In genomic region chrX:86171366-86171765, GRCh38 we compare ENCODE assay signal across 8 cellular contexts. TPM values are rescaled to one million over a fixed set of nuclear protein-coding genes. Genes with fewer than 3 reads are reported as not detected.
DNase-seq lines count a peak whose midpoint lies in the region; ATAC-seq and TF ChIP-seq lines count a peak whose summit lies in the region.

No MANE protein-coding gene starts in this region.

- no peaks in the 10 kb centered on the region for H4K20me1 ChIP-seq in OCI-LY7 (ENCODE audit: insufficient read depth, low read length)

- BruUV-seq in OCI-LY7 (replicated peaks; lab: Mats Ljungman, UMichigan) = no TSS peak

- H3K79me2 ChIP-seq in OCI-LY7 (ENCODE audit: insufficient read depth, low read depth, low read length) = no peaks in the 10 kb centered on the region

- CTCF ChIA-PET in OCI-LY7 (lab: Charles Lee; ENCODE audit: unreplicated experiment) = no interaction called here

- POLR2A ChIA-PET in OCI-LY7 (lab: Charles Lee) = no interaction called here

- peak; percentile 75 for ATAC-seq in GM21717 (IDR thresholded peaks at IDR 0.05; ENCODE audit: unreplicated experiment)

- H3K9me2 ChIP-seq in OCI-LY7 (ENCODE audit: insufficient read depth, low read length) = no peaks in the 10 kb centered on the region

- peak; percentile 47 for TF ChIP-seq CTCF in OCI-LY7 (conservative IDR thresholded peaks at IDR 0.05; ENCODE audit: low read length)

- no peak overlapping the region for H3K4me2 ChIP-seq in OCI-LY7 (ENCODE audit: low read length)

- H2AFZ ChIP-seq in OCI-LY7 (ENCODE audit: low read length) = no peak overlapping the region

- DNase-seq in DMS53 treated with DMSO at 0.1 percent for 48 hours (lab: John Stamatoyannopoulos, UW; ENCODE audit: unreplicated experiment) (peak; percentile 55), OCI-LY7 (ENCODE audit: low spot score) (peak; percentile 11), islet precursor cell (peak; percentile 67), superior temporal gyrus (ENCODE audit: extremely low spot score) (no peak), NCI-H187 (lab: John Stamatoyannopoulos, UW) (no peak), anterior cingulate cortex (lab: John Stamatoyannopoulos, UW) (no peak)
- no peak for DNase-seq in stimulated activated CD8-positive, alpha-beta memory T cell treated with anti-CD3 and anti-CD28 coated beads, Interleukin-4, amount 100 ng/mL, for 48 hours

- H3K36me3 ChIP-seq in OCI-LY7 (ENCODE audit: insufficient read depth, low read length) = no peaks in the 10 kb centered on the region

- no peak overlapping the region for H3K27ac ChIP-seq in OCI-LY7 (ENCODE audit: low read depth, low read length, poor library complexity, severe bottlenecking)

- intact Hi-C loops in OCI-LY7 (cut with micrococcal nuclease; ENCODE audit: unreplicated experiment) = no loop called here

- no peaks in the 10 kb centered on the region for H3K9me3 ChIP-seq in OCI-LY7 (ENCODE audit: low read length)

- no peaks in the 10 kb centered on the region for H3K4me1 ChIP-seq in OCI-LY7 (ENCODE audit: insufficient read depth, low read length, poor library complexity, severe bottlenecking)

- no peak overlapping the region for H3K4me3 ChIP-seq in OCI-LY7 (ENCODE audit: low read depth, low read length, poor library complexity, severe bottlenecking)

RNA-seq across cellular contexts. Expression of gene DACH2, which starts 23.1 kb away (rescaled TPM):
- not detected in 2 replicates for total RNA-seq in OCI-LY7 (2014; rRNA removed; shearing (Covaris generic))
- not detected in 2 replicates for total RNA-seq in OCI-LY7 (2022)

Comparison
In these comparisons a context has a peak if more than half of its experiments do, and no peak if none do; other contexts are left out.
1. DNase-seq: peak in DMS53 treated with DMSO at 0.1 percent for 48 hours (single experiment), OCI-LY7 (single experiment) and islet precursor cell (single experiment); none in superior temporal gyrus (single experiment), NCI-H187 (0 of 2), anterior cingulate cortex (0 of 58) and stimulated activated CD8-positive, alpha-beta memory T cell treated with anti-CD3 and anti-CD28 coated beads, Interleukin-4, amount 100 ng/mL, for 48 hours (single experiment).